In the genomic region with DNA sequence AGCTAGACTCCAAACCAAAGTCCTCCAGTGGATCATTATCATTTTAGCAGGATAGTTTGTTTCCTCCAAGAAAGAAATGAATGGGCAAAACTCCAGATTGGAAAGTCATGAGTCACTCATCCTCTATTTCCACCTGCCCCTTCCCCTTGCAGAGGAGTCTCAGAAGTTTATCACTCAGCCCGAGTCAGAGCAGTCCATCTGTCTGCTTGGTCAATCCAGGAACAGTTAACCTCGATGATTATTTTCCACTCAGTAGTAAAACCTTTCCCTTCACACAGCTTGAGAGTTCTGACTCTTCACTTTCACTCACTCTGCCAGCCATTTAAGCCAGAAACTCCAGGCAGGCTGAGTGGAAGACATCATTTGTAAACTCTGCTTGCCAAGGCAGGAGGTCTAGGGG, we compare ENCODE assay signal across 21 cellular contexts.
DNase-seq lines count a peak whose midpoint lies in the region; ATAC-seq, FAIRE-seq and TF ChIP-seq lines count a peak whose summit lies in the region.
"Had no signal": no experiment of that assay in that cellular context is flagged by ENCODE, and none has a peak within 500 bp of the region (broad histone marks: within the 10 kb centered on the region; RNA-seq: fewer than 3 reads in every experiment).

No MANE protein-coding gene starts in this region.

- CTCF ChIA-PET in WTC11 (lab: Charles Lee) = no interaction called here

- H3K27ac Mint-ChIP-seq in WTC11 = no peak overlapping the region
- H3K27ac Mint-ChIP-seq: CD4-positive, alpha-beta memory T cell had no signal

- no peak overlapping the region for H3K4me3 ChIP-seq in bronchial epithelial cell (ENCODE audit: low read depth, low read length)

- POLR2A ChIA-PET in WTC11 (lab: Charles Lee) = no interaction called here

- peaks cover 3% of the 10 kb centered on the region; the same call in 1 of the 2 replicates for H3K9me3 Mint-ChIP-seq in WTC11

- ATAC-seq in WTC11 = no peak
- ATAC-seq: SK-N-SH treated with all-trans-retinoic acid at 6 μM for 48 hours had no signal

- FAIRE-seq in bronchial epithelial cell (lab: Jason Lieb, UNC) = no peak
- FAIRE-seq: H1 had no signal

- no peaks in the 10 kb centered on the region for H3K27me3 ChIP-seq in bronchial epithelial cell (ENCODE audit: control insufficient read depth, insufficient read depth, low read length)
- H3K27me3 ChIP-seq: BE2C had no signal

- H3K27me3 Mint-ChIP-seq in WTC11 (ENCODE audit: low read depth) = peaks cover 40% of the 10 kb centered on the region
- H3K27me3 Mint-ChIP-seq: CD4-positive, alpha-beta memory T cell had no signal

- H3K36me3 ChIP-seq in bronchial epithelial cell (ENCODE audit: control insufficient read depth, insufficient read depth, low read length) = no peaks in the 10 kb centered on the region
- H3K36me3 ChIP-seq: BE2C had no signal

- H3K36me3 Mint-ChIP-seq in WTC11 = no peaks in the 10 kb centered on the region
- H3K36me3 Mint-ChIP-seq: CD4-positive, alpha-beta memory T cell had no signal

- DNase-seq in DMS53 (lab: John Stamatoyannopoulos, UW) = peak; percentile 26
- no peak for DNase-seq in DMS53 treated with DMSO at 0.1 percent for 48 hours (lab: John Stamatoyannopoulos, UW; ENCODE audit: unreplicated experiment)
- peak; percentile 5 for DNase-seq in bronchial epithelial cell (ENCODE audit: low read depth)
- peak; percentile 45 for DNase-seq in myocyte (ENCODE audit: low read depth)
- DNase-seq in stimulated activated CD4-positive, alpha-beta T cell treated with anti-CD3 and anti-CD28 coated beads, Interleukin-4, amount 100 ng/mL, for 1 hour = no peak
- DNase-seq in activated CD4-positive, alpha-beta T cell treated with anti-CD3 and anti-CD28 coated beads for 1 hour = no peak
- DNase-seq in Ammon's horn (ENCODE audit: low spot score) = no peak
- no peak for DNase-seq in WTC11 (ENCODE audit: low spot score)
- DNase-seq: BE2C; CD4-positive, alpha-beta memory T cell; EL; Karpas-422; MV-4-11; NCI-H1417 treated with DMSO at 0.1 percent for 48 hours; NCI-H2029; NCI-H2171; NCI-H69; NK-92 treated with Interleukin-12 subunit alpha and Interleukin-12 subunit beta, amount 100 ng/mL, for 24 hours; SHP77 treated with DMSO at 0.1 percent for 48 hours had no signal

- H3K4me3 Mint-ChIP-seq in WTC11 = no peak overlapping the region
- H3K4me3 Mint-ChIP-seq: CD4-positive, alpha-beta memory T cell had no signal

- peaks cover 14% of the 10 kb centered on the region for H3K4me1 Mint-ChIP-seq in WTC11
- H3K4me1 Mint-ChIP-seq: CD4-positive, alpha-beta memory T cell had no signal

- no peak for TF ChIP-seq CTCF in bronchial epithelial cell (IDR thresholded peaks at IDR 0.05; ENCODE audit: insufficient read depth, low read length, severe bottlenecking)
- no peak for TF ChIP-seq CTCF in WTC11 (IDR thresholded peaks at IDR 0.05)

TF ChIP-seq in WTC11, 78 proteins besides CTCF, POLR2A, EP300 and RAD21:
- TF ChIP-seq FOXK1 (CRISPR knock-in tag; IDR thresholded peaks at IDR 0.05) = no peak

Comparison
In these comparisons a context has a peak if more than half of its experiments do, and no peak if none do; other contexts are left out.
1. DNase-seq: peak in DMS53 (single experiment), bronchial epithelial cell (single experiment) and myocyte (single experiment); none in DMS53 treated with DMSO at 0.1 percent for 48 hours (single experiment), stimulated activated CD4-positive, alpha-beta T cell treated with anti-CD3 and anti-CD28 coated beads, Interleukin-4, amount 100 ng/mL, for 1 hour (single experiment), activated CD4-positive, alpha-beta T cell treated with anti-CD3 and anti-CD28 coated beads for 1 hour (single experiment), Ammon's horn (single experiment) and WTC11 (single experiment).